Comparison of ENCODE assay signal across 18 cellular contexts in genomic region chrX:23631136-23631535, GRCh38. TPM values are rescaled to one million over a fixed set of nuclear protein-coding genes. Genes with fewer than 3 reads are reported as not detected.
A peak's percentile ranks its signal among the peaks of the same experiment; 100 is the strongest.
DNase-seq lines count a peak whose midpoint lies in the region; ATAC-seq, FAIRE-seq and TF ChIP-seq lines count a peak whose summit lies in the region.
"Had no signal": no experiment of that assay in that cellular context is flagged by ENCODE, and none has a peak within 500 bp of the region (broad histone marks: within the 10 kb centered on the region; RNA-seq: fewer than 3 reads in every experiment).

No MANE protein-coding gene starts in this region.

- in situ Hi-C loops in IMR-90 (cut with MboI; ENCODE audit: low sequenced_read_pairs), result no loop called here

- H2AFZ ChIP-seq in IMR-90 (replicated peaks; ENCODE audit: low read length, poor library complexity), result no peak overlapping the region
- no peak overlapping the region for H2AFZ ChIP-seq in astrocyte (ENCODE audit: low read depth, low read length)

- POLR2A ChIA-PET in IMR-90 (lab: Charles Lee; ENCODE audit: unreplicated experiment), result no interaction called here

- H3K4me1 ChIP-seq in IMR-90 (ENCODE audit: control insufficient read depth, insufficient read depth, low read length), result no peaks in the 10 kb centered on the region
- H3K4me1 ChIP-seq in astrocyte (ENCODE audit: insufficient read depth, low read length), result no peaks in the 10 kb centered on the region
- H3K4me1 ChIP-seq: BLaER1 treated with 17β-estradiol and CSF1 and Interleukin-3, amounts not matched to agents 10 nM and 100 nM had no signal

- H3K56ac ChIP-seq in IMR-90 (ENCODE audit: extremely low read depth, insufficient read depth, low read length), result no peak overlapping the region

- H3K4me3 Mint-ChIP-seq in astrocyte (ENCODE audit: unreplicated experiment), result no peak overlapping the region
- H3K4me3 Mint-ChIP-seq: B cell; CD8-positive, alpha-beta T cell; HFFc6 had no signal

- dilution Hi-C loops in IMR-90 (cut with HindIII; ENCODE audit: low sequenced_read_pairs, unreplicated experiment), result no loop called here

- H4K8ac ChIP-seq in IMR-90 (ENCODE audit: low read depth in 2 of 2, low read length in 2 of 2), result no peak overlapping the region

- no peak overlapping the region for H3K4ac ChIP-seq in IMR-90 (ENCODE audit: low read depth, low read length)

- TF ChIP-seq RAD21 in IMR-90 (IDR thresholded peaks at IDR 0.05; ENCODE audit: low read length), result no peak

- H2AK9ac ChIP-seq in IMR-90 (replicated peaks; ENCODE audit: low read depth, low read length, poor library complexity), result no peak overlapping the region

- H2BK120ac ChIP-seq in IMR-90 (ENCODE audit: low read depth, low read length), result no peak overlapping the region

- intact Hi-C loops in IMR-90 (cut with micrococcal nuclease), result no loop called here

- H3K36me3 Mint-ChIP-seq in astrocyte (ENCODE audit: low read depth, unreplicated experiment), result no peaks in the 10 kb centered on the region
- H3K36me3 Mint-ChIP-seq: CD8-positive, alpha-beta T cell had no signal

- H3K4me1 Mint-ChIP-seq in astrocyte (ENCODE audit: low read depth, unreplicated experiment), result peaks cover 3% of the 10 kb centered on the region
- H3K4me1 Mint-ChIP-seq: B cell had no signal

- H4K5ac ChIP-seq in IMR-90 (ENCODE audit: low read depth, low read length), result no peak overlapping the region

- peaks cover 2% of the 10 kb centered on the region; the same call in 1 of the 2 replicates for H3K27me3 ChIP-seq in IMR-90 (ENCODE audit: control insufficient read depth, insufficient read depth, low read length)
- no peaks in the 10 kb centered on the region for H3K27me3 ChIP-seq in astrocyte (ENCODE audit: insufficient read depth, low read length)
- H3K27me3 ChIP-seq: BLaER1 treated with 17β-estradiol and CSF1 and Interleukin-3, amounts not matched to agents 10 nM and 100 nM had no signal

- H2BK15ac ChIP-seq in IMR-90 (ENCODE audit: low read depth, low read length), result no peak overlapping the region

- H4K20me1 ChIP-seq in IMR-90 (ENCODE audit: insufficient read depth, low read length) (no peaks in the 10 kb centered on the region), astrocyte (ENCODE audit: insufficient read depth, low read length) (no peaks in the 10 kb centered on the region)
- H4K20me1 ChIP-seq: BLaER1 treated with 17β-estradiol and CSF1 and Interleukin-3, amounts not matched to agents 10 nM and 100 nM had no signal

- H3K18ac ChIP-seq in IMR-90 (ENCODE audit: low read depth, low read length), result no peak overlapping the region

- no peaks in the 10 kb centered on the region for H3K79me2 ChIP-seq in astrocyte (ENCODE audit: insufficient read depth, low read length)

- H3K9me3 ChIP-seq in IMR-90 (ENCODE audit: control insufficient read depth, insufficient read depth, low read length) (no peaks in the 10 kb centered on the region), astrocyte (ENCODE audit: insufficient read depth, low read depth, low read length) (no peaks in the 10 kb centered on the region)
- H3K9me3 ChIP-seq: BLaER1 treated with 17β-estradiol and CSF1 and Interleukin-3, amounts not matched to agents 10 nM and 100 nM had no signal

- no peaks in the 10 kb centered on the region for H3K9me1 ChIP-seq in IMR-90 (ENCODE audit: insufficient read depth, low read length)

- WGBS in IMR-90 (ENCODE audit: extremely low coverage in 2 of 2, insufficient read length in 1 of 2), 2 experiments, result no CpG with 5 or more reads among the region's 4 CpGs

- H2BK5ac ChIP-seq in IMR-90 (ENCODE audit: low read depth, low read length, poor library complexity, severe bottlenecking), result no peak overlapping the region

- no peak overlapping the region for H3K27ac Mint-ChIP-seq in astrocyte (ENCODE audit: unreplicated experiment)
- H3K27ac Mint-ChIP-seq: B cell; CD8-positive, alpha-beta T cell; HFFc6 had no signal

- CTCF ChIA-PET in IMR-90 (lab: Yijun Ruan, JAX), result no interaction called here

- no peak overlapping the region for H4K91ac ChIP-seq in IMR-90 (ENCODE audit: insufficient read depth, low read depth, low read length)

- H3K79me1 ChIP-seq in IMR-90 (ENCODE audit: low read depth in 1 of 2, low read length in 2 of 2), result no peaks in the 10 kb centered on the region

- ATAC-seq in IMR-90 (ENCODE audit: low read depth), result no peak
- ATAC-seq in HG03196 (IDR thresholded peaks at IDR 0.05; ENCODE audit: unreplicated experiment), result no peak
- no peak for ATAC-seq in HG03159 (IDR thresholded peaks at IDR 0.05; ENCODE audit: unreplicated experiment)
- ATAC-seq: CD8-positive, alpha-beta T cell; HCT116; HepG2 had no signal

- H3K4me3 ChIP-seq in IMR-90 (ENCODE audit: insufficient read depth, low read depth, low read length), result no peak overlapping the region
- H3K4me3 ChIP-seq in astrocyte (ENCODE audit: insufficient read depth, low read depth, low read length), result no peak overlapping the region
- H3K4me3 ChIP-seq: BLaER1 treated with 17β-estradiol and CSF1 and Interleukin-3, amounts not matched to agents 10 nM and 100 nM had no signal

- H3K27ac ChIP-seq in IMR-90 (ENCODE audit: insufficient read depth, low read length) (no peak overlapping the region), astrocyte (ENCODE audit: low read depth, low read length) (no peak overlapping the region)
- H3K27ac ChIP-seq: BLaER1 treated with 17β-estradiol and CSF1 and Interleukin-3, amounts not matched to agents 10 nM and 100 nM had no signal

- peak; percentile 20 for DNase-seq in IMR-90
- peak; percentile 22 for DNase-seq in astrocyte (ENCODE audit: low read depth)
- peak; percentile 37 for DNase-seq in kidney tubule cell (ENCODE audit: low spot score)
- no peak for DNase-seq in NK-92 treated with Interleukin-12 subunit alpha and Interleukin-12 subunit beta, amount 100 ng/mL, for 24 hours (lab: John Stamatoyannopoulos, UW)
- DNase-seq: CD8-positive, alpha-beta T cell; COR-L47; DMS153; DMS79; GF-D8; GOT3; H7; HFFc6 had no signal

- no TSS peak for BruUV-seq in IMR-90 (replicated peaks; lab: Mats Ljungman, UMichigan)

- peak; percentile 9 for FAIRE-seq in astrocyte (lab: Jason Lieb, UNC)
- FAIRE-seq: HepG2 had no signal

- no peak for TF ChIP-seq CTCF in IMR-90 (conservative IDR thresholded peaks at IDR 0.05; ENCODE audit: low read depth, low read length)
- TF ChIP-seq CTCF in astrocyte (IDR thresholded peaks at IDR 0.05; ENCODE audit: insufficient read depth, low read depth, low read length), result no peak

- H3K23ac ChIP-seq in IMR-90 (ENCODE audit: low read depth, low read length), result no peak overlapping the region

- no peak overlapping the region for H3K4me2 ChIP-seq in IMR-90 (ENCODE audit: low read depth, low read length)
- no peak overlapping the region for H3K4me2 ChIP-seq in astrocyte (ENCODE audit: low read length)
- H3K4me2 ChIP-seq: BLaER1 treated with 17β-estradiol and CSF1 and Interleukin-3, amounts not matched to agents 10 nM and 100 nM had no signal

- H3K27me3 Mint-ChIP-seq in astrocyte (ENCODE audit: low read depth, unreplicated experiment), result no peaks in the 10 kb centered on the region
- H3K27me3 Mint-ChIP-seq: B cell had no signal

- no peak overlapping the region for H2BK20ac ChIP-seq in IMR-90 (ENCODE audit: low read depth, low read length)

- H3K36me3 ChIP-seq in IMR-90 (ENCODE audit: control insufficient read depth, insufficient read depth, low read length) (no peaks in the 10 kb centered on the region), astrocyte (ENCODE audit: insufficient read depth, low read length) (no peaks in the 10 kb centered on the region)
- H3K36me3 ChIP-seq: BLaER1 treated with 17β-estradiol and CSF1 and Interleukin-3, amounts not matched to agents 10 nM and 100 nM had no signal

- no peak for TF ChIP-seq POLR2A in IMR-90 (IDR thresholded peaks at IDR 0.05; ENCODE audit: low read depth, low read length)

- H2AK5ac ChIP-seq in IMR-90 (ENCODE audit: low read depth, low read length), result no peak overlapping the region

- no peak overlapping the region for H3K14ac ChIP-seq in IMR-90 (replicated peaks; ENCODE audit: low read depth, low read length)

- H3K9ac ChIP-seq in IMR-90 (ENCODE audit: low read depth, low read length) (no peak overlapping the region), astrocyte (ENCODE audit: low read length) (no peak overlapping the region)
- H3K9ac ChIP-seq: BLaER1 treated with 17β-estradiol and CSF1 and Interleukin-3, amounts not matched to agents 10 nM and 100 nM had no signal

- no peaks in the 10 kb centered on the region for H3K9me3 Mint-ChIP-seq in astrocyte (ENCODE audit: unreplicated experiment)
- H3K9me3 Mint-ChIP-seq: CD8-positive, alpha-beta T cell; HFFc6 had no signal

TF ChIP-seq in IMR-90, 13 proteins besides CTCF, POLR2A, EP300 and RAD21 (continues in another document):
- no peak for TF ChIP-seq MAZ (IDR thresholded peaks at IDR 0.05; ENCODE audit: borderline replicate concordance, low read depth, low read length)
- TF ChIP-seq RFX5 (IDR thresholded peaks at IDR 0.05; ENCODE audit: low read depth, low read length), result no peak
- TF ChIP-seq RCOR1 (IDR thresholded peaks at IDR 0.05; ENCODE audit: insufficient replicate concordance, low read length), result no peak
- TF ChIP-seq MXI1 (IDR thresholded peaks at IDR 0.05; ENCODE audit: borderline replicate concordance, low read depth, low read length), result no peak
- TF ChIP-seq NFE2L2 (IDR thresholded peaks at IDR 0.05; ENCODE audit: low read depth, low read length), result no peak
- TF ChIP-seq CHD1 (IDR thresholded peaks at IDR 0.05; ENCODE audit: low read depth, low read length), result no peak
- TF ChIP-seq BHLHE40 (IDR thresholded peaks at IDR 0.05; ENCODE audit: low read depth, low read length), result no peak
- TF ChIP-seq SMC3 (IDR thresholded peaks at IDR 0.05; ENCODE audit: low read depth, low read length), result no peak
- TF ChIP-seq ELK1 (IDR thresholded peaks at IDR 0.05; ENCODE audit: borderline replicate concordance, low read depth, low read length), result no peak
- no peak for TF ChIP-seq CEBPB (IDR thresholded peaks at IDR 0.05; ENCODE audit: low read depth, low read length)

RNA-seq across cellular contexts. Expression of gene PRDX4, which starts 36.2 kb away (rescaled TPM):
- total RNA-seq in IMR-90 (2012; rRNA removed) (194 and 226 TPM in 2 replicates), astrocyte (221 and 244 TPM in 2 replicates)
- 194 and 209 TPM in 2 replicates for polyA plus RNA-seq in IMR-90 (2012; rRNA removed)
- polyA plus RNA-seq in IMR-90 (2012; cell fraction: cytosol; rRNA removed), result 135 TPM in 2 replicates
- 35.1 and 61.8 TPM in 2 replicates for polyA plus RNA-seq in IMR-90 (2012; cell fraction: nucleus; rRNA removed; ENCODE audit: low replicate concordance)
